In the genomic region with DNA sequence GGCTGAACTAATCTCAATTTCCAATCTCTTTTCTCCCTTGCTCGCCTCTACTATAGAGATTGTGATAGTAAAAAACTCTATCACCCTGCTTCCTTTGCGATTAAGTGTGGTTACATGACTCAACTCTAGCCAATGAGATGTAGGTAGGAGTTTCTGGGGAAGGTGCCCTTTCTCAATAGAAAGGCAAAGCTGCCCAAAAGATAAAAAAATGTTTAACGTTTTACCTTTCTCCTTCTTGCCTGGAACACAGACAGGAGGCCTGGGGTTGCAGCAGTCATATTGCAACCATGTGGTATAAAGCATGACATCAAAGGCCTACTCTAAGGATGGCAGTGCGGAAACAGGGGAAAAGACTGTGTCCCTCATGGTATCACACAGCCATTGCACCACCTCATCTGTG, we compare ENCODE assay signal across 21 cellular contexts. TPM values are rescaled to one million over a fixed set of nuclear protein-coding genes. Genes with fewer than 3 reads are reported as not detected.
DNase-seq lines count a peak whose midpoint lies in the region; ATAC-seq, FAIRE-seq and TF ChIP-seq lines count a peak whose summit lies in the region.
"Had no signal": no experiment of that assay in that cellular context is flagged by ENCODE, and none has a peak within 500 bp of the region (broad histone marks: within the 10 kb centered on the region; RNA-seq: fewer than 3 reads in every experiment).

No MANE protein-coding gene starts in this region.

- no peak overlapping the region for H4K91ac ChIP-seq in H1 (replicated peaks; ENCODE audit: insufficient read length, low read length)

- H3K27me3 ChIP-seq in H1 (replicated peaks in 1 of 4; ENCODE audit: control insufficient read depth in 3 of 4, extremely low read depth in 1 of 4, insufficient read depth in 3 of 4, low read length in 3 of 4): no peaks in the 10 kb centered on the region; a peak in 1 of 7 replicates
- no peaks in the 10 kb centered on the region for H3K27me3 ChIP-seq in pancreas

- H2AK5ac ChIP-seq in H1 (ENCODE audit: low read depth, low read length): 0 out of 2 replicates have a peak overlapping the region, but pooled peaks have one; percentile 75

- H3K9me3 Mint-ChIP-seq in activated CD4-positive, alpha-beta T cell treated with anti-CD3 and anti-CD28 coated beads for 36 hours (ENCODE audit: low read depth): no peaks in the 10 kb centered on the region
- H3K9me3 Mint-ChIP-seq: CD4-positive, alpha-beta memory T cell had no signal

- peaks cover 6% of the 10 kb centered on the region for H3K4me1 Mint-ChIP-seq in activated CD4-positive, alpha-beta T cell treated with anti-CD3 and anti-CD28 coated beads for 36 hours
- H3K4me1 Mint-ChIP-seq: CD4-positive, alpha-beta memory T cell had no signal

- no peak overlapping the region for H3K14ac ChIP-seq in H1 (ENCODE audit: insufficient read length)

- H4K5ac ChIP-seq in H1 (ENCODE audit: insufficient read length, low read depth, low read length): no peak overlapping the region

- H3K23me2 ChIP-seq in H1 (ENCODE audit: low read depth, low read length): peaks cover 2% of the 10 kb centered on the region; the same call in 1 of the 2 replicates

- H2BK12ac ChIP-seq in H1 (ENCODE audit: low read depth, low read length): no peak overlapping the region

- no peaks in the 10 kb centered on the region for H3K36me3 Mint-ChIP-seq in activated CD4-positive, alpha-beta T cell treated with anti-CD3 and anti-CD28 coated beads for 36 hours (ENCODE audit: low read depth)
- H3K36me3 Mint-ChIP-seq: CD4-positive, alpha-beta memory T cell had no signal

- H3K4me3 ChIP-seq in H1 (ENCODE audit: extremely low read depth in 1 of 4, insufficient read depth in 2 of 4, low read depth in 3 of 4, low read length in 4 of 4) (no peak overlapping the region), pancreas (no peak overlapping the region)
- H3K4me3 ChIP-seq: HAP-1, SK-N-MC had no signal

- H3K4me3 Mint-ChIP-seq in activated CD4-positive, alpha-beta T cell treated with anti-CD3 and anti-CD28 coated beads for 36 hours: no peak overlapping the region
- H3K4me3 Mint-ChIP-seq: CD4-positive, alpha-beta memory T cell had no signal

- H3K4me1 ChIP-seq in H1 (replicated peaks in 1 of 4; ENCODE audit: control insufficient read depth in 3 of 4, insufficient read depth in 4 of 4, low read length in 3 of 4) (no peaks in the 10 kb centered on the region), pancreas (no peaks in the 10 kb centered on the region)
- H3K4me1 ChIP-seq: HAP-1 had no signal

- H3K79me2 ChIP-seq in H1 (ENCODE audit: control insufficient read depth in 1 of 2, insufficient read depth in 2 of 2, low read length in 2 of 2): no peaks in the 10 kb centered on the region

- H3K27me3 Mint-ChIP-seq in activated CD4-positive, alpha-beta T cell treated with anti-CD3 and anti-CD28 coated beads for 36 hours: no peaks in the 10 kb centered on the region

- H2BK15ac ChIP-seq in H1 (ENCODE audit: low read length): no peak overlapping the region

- ATAC-seq in activated CD4-positive, alpha-beta T cell treated with anti-CD3 and anti-CD28 coated beads for 36 hours: peak; percentile 83
- ATAC-seq in pancreas: no peak

- H3K79me1 ChIP-seq in H1 (ENCODE audit: low read depth, low read length): no peaks in the 10 kb centered on the region

- H3K56ac ChIP-seq in H1 (replicated peaks; ENCODE audit: insufficient read length, low read depth, low read length): no peak overlapping the region

- H3K4ac ChIP-seq in H1 (replicated peaks; ENCODE audit: insufficient read length, low read depth, low read length): no peak overlapping the region

- no peak for FAIRE-seq in H1 (lab: Jason Lieb, UNC)
- FAIRE-seq in urothelium cell line (lab: Jason Lieb, UNC): peak; percentile 90
- FAIRE-seq in pancreas (lab: Jason Lieb, UNC): no peak
- FAIRE-seq: RCC 7860 had no signal

- no peak overlapping the region for H2BK5ac ChIP-seq in H1 (ENCODE audit: low read depth, low read length)

- TF ChIP-seq CTCF in H1 (IDR thresholded peaks at IDR 0.05; ENCODE audit: control extremely low read depth in 1 of 3, insufficient read depth in 1 of 3, low read depth in 1 of 3, low read length in 3 of 3): no peak
- TF ChIP-seq CTCF in pancreas (IDR thresholded peaks at IDR 0.05): no peak

- POLR2A ChIA-PET in activated CD4-positive, alpha-beta T cell treated with anti-CD3 and anti-CD28 coated beads for 36 hours (lab: Charles Lee): no interaction called here
- POLR2A ChIA-PET in H1 (lab: Charles Lee; ENCODE audit: partially characterized antibody): no interaction called here

- H3K27ac Mint-ChIP-seq in activated CD4-positive, alpha-beta T cell treated with anti-CD3 and anti-CD28 coated beads for 36 hours: no peak overlapping the region

- no peak overlapping the region for H3K9ac ChIP-seq in H1 (replicated peaks in 1 of 4; ENCODE audit: extremely low read depth in 1 of 4, low read depth in 3 of 4, low read length in 3 of 4)

- no peak overlapping the region for H3K4me2 ChIP-seq in H1 (ENCODE audit: insufficient read depth in 1 of 2, low read depth in 2 of 2, low read length in 2 of 2)

- no peaks in the 10 kb centered on the region for H4K20me1 ChIP-seq in H1 (replicated peaks in 1 of 2; ENCODE audit: control insufficient read depth in 1 of 2, insufficient read depth in 2 of 2, low read length in 2 of 2)

- H2AFZ ChIP-seq in H1 (ENCODE audit: low read length): no peak overlapping the region

- no peak overlapping the region for H2BK20ac ChIP-seq in H1 (ENCODE audit: low read length)

- no peak overlapping the region for H3K18ac ChIP-seq in H1 (ENCODE audit: extremely low read depth, low read length)

- H3K27ac ChIP-seq in H1 (ENCODE audit: low read depth, low read length) (no peak overlapping the region), pancreas (no peak overlapping the region)
- H3K27ac ChIP-seq: SK-N-MC had no signal

- CTCF ChIA-PET in activated CD4-positive, alpha-beta T cell treated with anti-CD3 and anti-CD28 coated beads for 36 hours (lab: Charles Lee): no interaction called here
- CTCF ChIA-PET in H1 (lab: Charles Lee; ENCODE audit: partially characterized antibody): interaction anchor here (0.9 to 9.6 kb wide), 2 partner anchors 13 to 56 kb away, joined by 3 to 90 read pairs; no protein-coding TSS in a partner anchor

- intact Hi-C loops in activated CD4-positive, alpha-beta T cell treated with anti-CD3 and anti-CD28 coated beads for 36 hours (cut with DNase I, micrococcal nuclease): no loop called here
- intact Hi-C loops in pancreas (cut with DNase I): no loop called here

- H3K23ac ChIP-seq in H1 (ENCODE audit: insufficient read length): no peak overlapping the region

- TF ChIP-seq POLR2A in H1 (IDR thresholded peaks at IDR 0.05; ENCODE audit: control extremely low read depth in 1 of 2, low read depth in 2 of 2, low read length in 2 of 2): no peak

- 78% methylated on average over 4 of the region's 4 CpGs; no CpG with 5 or more reads in 1 of the 2 experiments for WGBS in H1 (ENCODE audit: extremely low coverage in 1 of 2, insufficient coverage in 1 of 2, insufficient read length in 1 of 2, insufficient replicate concordance in 2 of 2, low coverage in 1 of 2, low lambda C conversion rate in 2 of 2, missing lambda C conversion rate in 1 of 2), 2 experiments
- WGBS in pancreas, 2 donors: 52 to 75% methylated on average over 4 of the region's 4 CpGs

- H3K9me3 ChIP-seq in H1 (ENCODE audit: insufficient read depth in 2 of 2, low read depth in 1 of 2, low read length in 1 of 2): no peaks in the 10 kb centered on the region
- H3K9me3 ChIP-seq in pancreas: no peaks in the 10 kb centered on the region
- H3K9me3 ChIP-seq: HAP-1 had no signal

- DNase-seq in activated CD4-positive, alpha-beta T cell treated with anti-CD3 and anti-CD28 coated beads for 36 hours: peak; percentile 30
- DNase-seq in activated CD4-positive, alpha-beta T cell treated with anti-CD3 and anti-CD28 coated beads, Interleukin-2, amount 50 U/mL, for 1 hour: no peak
- DNase-seq in stimulated activated CD4-positive, alpha-beta T cell treated with anti-CD3 and anti-CD28 coated beads, Interleukin-1b, Interleukin-23, amount 100 ng/mL, for 48 hours: peak; percentile 11
- no peak for DNase-seq in stimulated activated CD4-positive, alpha-beta T cell treated with anti-CD3 and anti-CD28 coated beads, Interleukin-2, amount 100 ng/mL, for 48 hours
- DNase-seq in H1 (ENCODE audit: low read depth in 1 of 2, low spot score in 2 of 2): no peak
- DNase-seq in urothelium cell line (ENCODE audit: low spot score): no peak
- no peak for DNase-seq in H4 (ENCODE audit: low spot score)
- DNase-seq in pancreas: no peak
- DNase-seq: Calu3; CD4-positive, alpha-beta memory T cell; DMS79; IMR-90; Kasumi-1; NCI-H146; NCI-H2081; NCI-H510A; NCI-H82; Right ventricle myocardium superior had no signal

- TF ChIP-seq EP300 in H1 (IDR thresholded peaks at IDR 0.05; ENCODE audit: borderline replicate concordance in 1 of 2, low read depth in 2 of 2, low read length in 2 of 2): no peak

- H4K8ac ChIP-seq in H1 (ENCODE audit: extremely low read depth, insufficient read depth, low read length): no peak overlapping the region

- TF ChIP-seq RAD21 in H1 (IDR thresholded peaks at IDR 0.05 in 1 of 2, conservative IDR thresholded peaks at IDR 0.05 in 1 of 2; ENCODE audit: low read depth in 2 of 2, low read length in 2 of 2): no peak

- H3K36me3 ChIP-seq in H1 (ENCODE audit: control insufficient read depth in 2 of 4, insufficient read depth in 4 of 4, low read length in 3 of 4) (no peaks in the 10 kb centered on the region), pancreas (no peaks in the 10 kb centered on the region)
- H3K36me3 ChIP-seq: HAP-1 had no signal

- no peak overlapping the region for H2BK120ac ChIP-seq in H1 (replicated peaks; ENCODE audit: low read depth, low read length)

TF ChIP-seq in H1, 55 proteins besides CTCF, POLR2A, EP300 and RAD21 (continues in another document):
- TF ChIP-seq TAF7 (optimal IDR thresholded peaks at IDR 0.05; ENCODE audit: borderline replicate concordance, low read depth, low read length) (no peak), TCF12 (IDR thresholded peaks at IDR 0.05; ENCODE audit: low read depth, low read length) (no peak), CEBPB (IDR thresholded peaks at IDR 0.05; ENCODE audit: low read depth, low read length) (no peak)

RNA-seq across cellular contexts. Expression of a gene that starts 31.5 kb away (rescaled TPM):
- total RNA-seq in activated CD4-positive, alpha-beta T cell treated with anti-CD3 and anti-CD28 coated beads for 36 hours: not detected
- 9.9 and 11.0 TPM in 2 replicates for total RNA-seq in H1 (2021; fragmentation: NEBNext Ultra II Directional; extraction: Animal tissue kit (Norgen Biotek cat#: 25700))
- polyA plus RNA-seq in H1 (2011; rRNA removed): 16.2 and 20.4 TPM in 2 replicates
- polyA plus RNA-seq in H1 (2011; cell fraction: cytosol; rRNA removed): 13.4 TPM
- polyA plus RNA-seq in H1 (2011; cell fraction: nucleus; rRNA removed): 13.5 TPM
- polyA plus RNA-seq in H1 (2012, experiment 1 of 2): 7.9 to 9.4 TPM (median 8.6 TPM) in 4 replicates
- polyA plus RNA-seq in H1 (2012, experiment 2 of 2): 12.2 TPM
- polyA plus RNA-seq in H1 (2013, experiment 1 of 2): 9.0 TPM
- 10.0 TPM for polyA plus RNA-seq in H1 (2013, experiment 2 of 2)
- polyA minus RNA-seq in H1 (2011; rRNA and poly(A)+ RNA removed): 6.5 and 8.2 TPM in 2 replicates
- 4.6 TPM for polyA minus RNA-seq in H1 (2011; cell fraction: cytosol; rRNA and poly(A)+ RNA removed)
- 9.5 TPM for polyA minus RNA-seq in H1 (2011; cell fraction: nucleus; rRNA and poly(A)+ RNA removed)
- 1.5 and 1.9 TPM in 2 replicates for total RNA-seq in H4 (2014; rRNA removed; shearing (Covaris generic))
- total RNA-seq in pancreas: 10 to 100 TPM in 4 of 6 donors, 1 to 10 TPM in 2; 5.2 to 11.2 (median 10.2) TPM
- 10 to 100 TPM; 10.3 to 25.3 TPM for polyA plus RNA-seq in pancreas
- polyA plus RNA-seq: CD4-positive, alpha-beta memory T cell had no signal

Comparison
In these comparisons a context has a peak if more than half of its experiments do, and no peak if none do; other contexts are left out.
1. DNase-seq: peak in activated CD4-positive, alpha-beta T cell treated with anti-CD3 and anti-CD28 coated beads for 36 hours (single experiment) and stimulated activated CD4-positive, alpha-beta T cell treated with anti-CD3 and anti-CD28 coated beads, Interleukin-1b, Interleukin-23, amount 100 ng/mL, for 48 hours (single experiment); none in activated CD4-positive, alpha-beta T cell treated with anti-CD3 and anti-CD28 coated beads, Interleukin-2, amount 50 U/mL, for 1 hour (single experiment), stimulated activated CD4-positive, alpha-beta T cell treated with anti-CD3 and anti-CD28 coated beads, Interleukin-2, amount 100 ng/mL, for 48 hours (0 of 2), H1 (0 of 2), urothelium cell line (single experiment), H4 (single experiment) and pancreas (0 of 6).